Comparison of ENCODE assay signal across 9 cellular contexts in genomic region chrX:41733939-41734338, GRCh38. TPM values are rescaled to one million over a fixed set of nuclear protein-coding genes. Genes with fewer than 3 reads are reported as not detected.
DNase-seq lines count a peak whose midpoint lies in the region; ATAC-seq and TF ChIP-seq lines count a peak whose summit lies in the region.
"Had no signal": no experiment of that assay in that cellular context is flagged by ENCODE, and none has a peak within 500 bp of the region (broad histone marks: within the 10 kb centered on the region; RNA-seq: fewer than 3 reads in every experiment).

No MANE protein-coding gene starts in this region.

- no TSS peak for BruUV-seq in Calu3 (replicated peaks; lab: Mats Ljungman, UMichigan)

- no peak for TF ChIP-seq CTCF in GM10248 (IDR thresholded peaks at IDR 0.05; ENCODE audit: control extremely low read depth, extremely low read depth, low read depth, missing control alignments)
- no peak for TF ChIP-seq CTCF in WERI-Rb-1 (IDR thresholded peaks at IDR 0.05; ENCODE audit: low read depth, low read length)
- TF ChIP-seq CTCF in Calu3 (IDR thresholded peaks at IDR 0.05; ENCODE audit: unreplicated experiment), result no peak
- TF ChIP-seq CTCF in CD14-positive monocyte (IDR thresholded peaks at IDR 0.05), result no peak

- peak overlapping the region; percentile 52 for H3K4me3 Mint-ChIP-seq in activated T-helper 1 cell treated with anti-CD3 and anti-CD28 coated beads, Interleukin-12 subunit alpha, Interleukin-12 subunit beta, Interleukin-2, Interleukin-4 antibody, amounts not matched to agents 30 ng/mL and 10 ng/mL and 1 ng/mL, durations not matched to agents 14 hours and 24 hours and 36 hours
- H3K4me3 Mint-ChIP-seq in Calu3 (ENCODE audit: low read depth, unreplicated experiment), result no peak overlapping the region
- H3K4me3 Mint-ChIP-seq in CD14-positive monocyte, result no peak overlapping the region

- no peaks in the 10 kb centered on the region for H3K27me3 Mint-ChIP-seq in activated T-helper 1 cell treated with anti-CD3 and anti-CD28 coated beads, Interleukin-12 subunit alpha, Interleukin-12 subunit beta, Interleukin-2, Interleukin-4 antibody, amounts not matched to agents 30 ng/mL and 10 ng/mL and 1 ng/mL, durations not matched to agents 14 hours and 24 hours and 36 hours (ENCODE audit: insufficient read depth)
- H3K27me3 Mint-ChIP-seq in Calu3 (ENCODE audit: unreplicated experiment), result no peaks in the 10 kb centered on the region
- H3K27me3 Mint-ChIP-seq in CD14-positive monocyte (ENCODE audit: low read depth in 3 of 3), result peaks cover 0 to 6% (median 1%) of the 10 kb centered on the region in 3 donors

- no peak overlapping the region for H3K4me3 ChIP-seq in WERI-Rb-1 (ENCODE audit: low read depth, low read length)

- CTCF ChIA-PET in GM10248 (lab: Yijun Ruan, JAX) (no interaction called here), Calu3 (lab: Charles Lee) (no interaction called here)

- peaks cover 8% of the 10 kb centered on the region for H3K36me3 Mint-ChIP-seq in activated T-helper 1 cell treated with anti-CD3 and anti-CD28 coated beads, Interleukin-12 subunit alpha, Interleukin-12 subunit beta, Interleukin-2, Interleukin-4 antibody, amounts not matched to agents 30 ng/mL and 10 ng/mL and 1 ng/mL, durations not matched to agents 14 hours and 24 hours and 36 hours (ENCODE audit: low read depth)
- no peaks in the 10 kb centered on the region for H3K36me3 Mint-ChIP-seq in Calu3 (ENCODE audit: insufficient read depth, unreplicated experiment)
- peaks cover 0 to 1% of the 10 kb centered on the region in 2 donors for H3K36me3 Mint-ChIP-seq in CD14-positive monocyte

- intact Hi-C loops in activated T-helper 1 cell treated with anti-CD3 and anti-CD28 coated beads, Interleukin-12 subunit alpha, Interleukin-12 subunit beta, Interleukin-2, Interleukin-4 antibody, amounts not matched to agents 30 ng/mL and 10 ng/mL and 1 ng/mL, durations not matched to agents 14 hours and 24 hours and 36 hours (cut with micrococcal nuclease), result loop anchor here (1.0 to 10.0 kb wide), 8 partner anchors 13 to 402 kb away; partner anchors contain the start of genes DDX3X and NYX
- intact Hi-C loops in Calu3 (cut with micrococcal nuclease; ENCODE audit: unreplicated experiment) (no loop called here), CD14-positive monocyte (cut with micrococcal nuclease) (no loop called here)

- H3K27me3 ChIP-seq in WERI-Rb-1 (ENCODE audit: insufficient read depth, low read depth, severe bottlenecking), result peaks cover 7% of the 10 kb centered on the region

- H3K27ac ChIP-seq in WERI-Rb-1, result no peak overlapping the region

- H3K27ac Mint-ChIP-seq in activated T-helper 1 cell treated with anti-CD3 and anti-CD28 coated beads, Interleukin-12 subunit alpha, Interleukin-12 subunit beta, Interleukin-2, Interleukin-4 antibody, amounts not matched to agents 30 ng/mL and 10 ng/mL and 1 ng/mL, durations not matched to agents 14 hours and 24 hours and 36 hours, result peak overlapping the region; percentile 77
- no peak overlapping the region for H3K27ac Mint-ChIP-seq in Calu3 (ENCODE audit: unreplicated experiment)
- peak overlapping the region in 3 of 7 donors; percentile 10 to 42 (median 30) for H3K27ac Mint-ChIP-seq in CD14-positive monocyte

- H3K9me3 Mint-ChIP-seq in activated T-helper 1 cell treated with anti-CD3 and anti-CD28 coated beads, Interleukin-12 subunit alpha, Interleukin-12 subunit beta, Interleukin-2, Interleukin-4 antibody, amounts not matched to agents 30 ng/mL and 10 ng/mL and 1 ng/mL, durations not matched to agents 14 hours and 24 hours and 36 hours, result no peaks in the 10 kb centered on the region
- H3K9me3 Mint-ChIP-seq in Calu3 (ENCODE audit: low read depth, unreplicated experiment) (no peaks in the 10 kb centered on the region), CD14-positive monocyte (no peaks in the 10 kb centered on the region)

- peaks cover 31% of the 10 kb centered on the region for H3K4me1 Mint-ChIP-seq in activated T-helper 1 cell treated with anti-CD3 and anti-CD28 coated beads, Interleukin-12 subunit alpha, Interleukin-12 subunit beta, Interleukin-2, Interleukin-4 antibody, amounts not matched to agents 30 ng/mL and 10 ng/mL and 1 ng/mL, durations not matched to agents 14 hours and 24 hours and 36 hours (ENCODE audit: low read depth)
- peaks cover 7% of the 10 kb centered on the region for H3K4me1 Mint-ChIP-seq in Calu3 (ENCODE audit: low read depth, unreplicated experiment)
- H3K4me1 Mint-ChIP-seq in CD14-positive monocyte, result peaks cover 25% of the 10 kb centered on the region

- POLR2A ChIA-PET in GM10248 (lab: Yijun Ruan, JAX), result no interaction called here

- peak; percentile 55 for DNase-seq in GM10248 (ENCODE audit: extremely low spot score)
- peak; percentile 5 for DNase-seq in activated T-helper 1 cell treated with anti-CD3 and anti-CD28 coated beads, Interleukin-12 subunit alpha, Interleukin-12 subunit beta, Interleukin-2, Interleukin-4 antibody, amounts not matched to agents 30 ng/mL and 10 ng/mL and 1 ng/mL, durations not matched to agents 14 hours and 24 hours and 36 hours (ENCODE audit: low spot score)
- DNase-seq in retina, result no peak
- no peak for DNase-seq in WERI-Rb-1
- DNase-seq in Calu3, result no peak
- no peak for DNase-seq in CD14-positive monocyte (ENCODE audit: low spot score)
- DNase-seq: NCI-H774 had no signal

- no peaks in the 10 kb centered on the region for H3K9me3 ChIP-seq in WERI-Rb-1 (ENCODE audit: severe bottlenecking)

- peak; percentile 97 for ATAC-seq in GM19324 (IDR thresholded peaks at IDR 0.05; ENCODE audit: low FRiP score, unreplicated experiment)
- peak; percentile 96 for ATAC-seq in HG03064 (IDR thresholded peaks at IDR 0.05; ENCODE audit: low read depth, unreplicated experiment)

- no peaks in the 10 kb centered on the region for H3K36me3 ChIP-seq in WERI-Rb-1

RNA-seq across cellular contexts. Expression of gene GPR82, which starts 10.0 kb away (rescaled TPM):
- 0.08 and 0.49 TPM in 2 replicates for total RNA-seq in activated T-helper 1 cell treated with anti-CD3 and anti-CD28 coated beads, Interleukin-12 subunit alpha, Interleukin-12 subunit beta, Interleukin-2, Interleukin-4 antibody, amounts not matched to agents 30 ng/mL and 10 ng/mL and 1 ng/mL, durations not matched to agents 14 hours and 24 hours and 36 hours
- not detected in 2 replicates for total RNA-seq in Calu3 (2022)
- 1 to 10 TPM in 1 of 2 donors, under 1 TPM in 1; 0.67 to 2.0 TPM for polyA plus RNA-seq in CD14-positive monocyte

RNA-seq across cellular contexts. Expression of gene GPR34, which starts 45.2 kb away (rescaled TPM):
- total RNA-seq in activated T-helper 1 cell treated with anti-CD3 and anti-CD28 coated beads, Interleukin-12 subunit alpha, Interleukin-12 subunit beta, Interleukin-2, Interleukin-4 antibody, amounts not matched to agents 30 ng/mL and 10 ng/mL and 1 ng/mL, durations not matched to agents 14 hours and 24 hours and 36 hours, result 0.66 and 1.2 TPM in 2 replicates
- not detected in 2 replicates for total RNA-seq in Calu3 (2022)
- polyA plus RNA-seq in CD14-positive monocyte, result 10 to 100 TPM; 14.8 to 20.3 TPM

Comparison
In these comparisons a context has a peak if more than half of its experiments do, and no peak if none do; other contexts are left out.
1. DNase-seq: peak in GM10248 (single experiment) and activated T-helper 1 cell treated with anti-CD3 and anti-CD28 coated beads, Interleukin-12 subunit alpha, Interleukin-12 subunit beta, Interleukin-2, Interleukin-4 antibody, amounts not matched to agents 30 ng/mL and 10 ng/mL and 1 ng/mL, durations not matched to agents 14 hours and 24 hours and 36 hours (single experiment); none in retina (single experiment), WERI-Rb-1 (single experiment), Calu3 (single experiment) and CD14-positive monocyte (single experiment).